Comparison of ENCODE assay signal across 16 cellular contexts in the genomic region with DNA sequence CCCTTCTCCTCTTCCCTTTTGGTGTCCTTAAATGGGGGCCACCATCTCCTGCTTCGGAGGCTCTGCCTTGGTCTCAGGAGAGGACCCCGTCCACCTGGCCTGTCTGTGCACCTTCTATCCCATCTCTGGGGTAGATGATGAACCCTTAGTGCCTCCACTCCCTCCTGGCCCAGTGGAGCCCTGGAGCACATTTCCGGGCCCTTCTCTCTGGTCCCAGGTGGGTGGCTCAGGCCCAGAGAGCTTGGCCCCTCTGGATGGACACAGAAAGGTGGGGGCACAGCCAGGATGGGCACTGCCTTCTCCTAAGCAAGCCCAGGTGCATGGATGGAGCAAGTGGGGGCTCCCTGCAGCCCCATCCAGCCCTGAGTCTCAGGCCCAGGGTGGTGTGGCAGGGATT.
"Had no signal": no experiment of that assay in that cellular context is flagged by ENCODE, and none has a peak within 500 bp of the region (broad histone marks: within the 10 kb centered on the region; RNA-seq: fewer than 3 reads in every experiment).

No MANE protein-coding gene starts in this region.

- ATAC-seq: activated naive CD8-positive, alpha-beta T cell treated with anti-CD3 and anti-CD28 coated beads, Interleukin-2, amount 50 U/mL, for 24 hours; lower lobe of right lung; T-cell had no signal

- H3K4me2 ChIP-seq: SK-N-SH had no signal

- DNase-seq: activated B cell treated with CpG ODN at 0.5 μM for 24 hours; activated CD4-positive, alpha-beta T cell treated with anti-CD3 and anti-CD28 coated beads for 48 hours; activated naive CD4-positive, alpha-beta T cell treated with anti-CD3 and anti-CD28 coated beads for 36 hours; activated naive CD8-positive, alpha-beta T cell treated with anti-CD3 and anti-CD28 coated beads, Interleukin-2, amount 50 U/mL, for 24 hours; effector memory CD4-positive, alpha-beta T cell; lower lobe of right lung; naive B cell; SHP77; SK-N-SH; small intestine; stimulated activated CD4-positive, alpha-beta T cell treated with anti-CD3 and anti-CD28 coated beads, Interleukin-4, amount 100 ng/mL, for 24 hours; stimulated activated naive CD4-positive, alpha-beta T cell treated with Interleukin-2 at 50 U/mL for 16 hours; trophoblast cell had no signal

- H3K36me3 ChIP-seq: lower lobe of right lung, neutrophil had no signal

- FAIRE-seq: frontal cortex, small intestine had no signal

- H3K9me3 ChIP-seq: lower lobe of right lung, neutrophil, SK-N-SH had no signal

- H3K27ac ChIP-seq: lower lobe of right lung, neutrophil had no signal

- H3K4me3 ChIP-seq: lower lobe of right lung had no signal
